In genomic region chr9:19162026-19162366, GRCh38 we compare ENCODE assay signal across 1 cellular context.
TF ChIP-seq lines count a peak whose summit lies in the region.

No MANE protein-coding gene starts in this region.

TF ChIP-seq in WTC11, 78 proteins besides CTCF, POLR2A, EP300 and RAD21 (continued from another document):
- TF ChIP-seq IRF2 (CRISPR knock-in tag; IDR thresholded peaks at IDR 0.05; ENCODE audit: borderline replicate concordance, low read depth) (no peak), ATF1 (CRISPR knock-in tag; IDR thresholded peaks at IDR 0.05) (no peak)
